In genomic region chr17:40922239-40922638, GRCh38 we compare ENCODE assay signal across 7 cellular contexts. TPM values are rescaled to one million over a fixed set of nuclear protein-coding genes. Genes with fewer than 3 reads are reported as not detected.
DNase-seq lines count a peak whose midpoint lies in the region; ATAC-seq and TF ChIP-seq lines count a peak whose summit lies in the region.

No MANE protein-coding gene starts in this region.

- no peak overlapping the region for H3K4me3 ChIP-seq in ascending aorta
- no peak overlapping the region for H3K4me3 ChIP-seq in thoracic aorta

- ATAC-seq in thoracic aorta (ENCODE audit: insufficient number of reproducible peaks, low FRiP score, low read depth) (peak; percentile 55), HG02763 (IDR thresholded peaks at IDR 0.05; ENCODE audit: unreplicated experiment) (no peak), left lobe of liver (no peak)

- intact Hi-C loops in ascending aorta (cut with DNase I) = no loop called here

- H3K36me3 ChIP-seq in ascending aorta (no peaks in the 10 kb centered on the region), thoracic aorta (no peaks in the 10 kb centered on the region)

- no peaks in the 10 kb centered on the region for H3K9me3 ChIP-seq in ascending aorta
- no peaks in the 10 kb centered on the region for H3K9me3 ChIP-seq in thoracic aorta

- H3K27me3 ChIP-seq in ascending aorta (no peaks in the 10 kb centered on the region), thoracic aorta (replicated peaks; ENCODE audit: insufficient read depth) (peaks cover 3% of the 10 kb centered on the region)

- DNase-seq in HT-29 (ENCODE audit: low spot score) (peak; percentile 81), ascending aorta (ENCODE audit: low spot score in 2 of 2) (peak; percentile 15 to 68), islet precursor cell (peak; percentile 94), thoracic aorta (ENCODE audit: low spot score) (no peak), HuH-7 (ENCODE audit: low spot score) (no peak), left lobe of liver (ENCODE audit: low spot score) (no peak)

- H3K4me1 ChIP-seq in ascending aorta = no peaks in the 10 kb centered on the region
- H3K4me1 ChIP-seq in thoracic aorta (ENCODE audit: control insufficient read depth in 1 of 2, low read depth in 2 of 2) = peaks cover 0 to 5% of the 10 kb centered on the region in 2 donors

- H3K27ac ChIP-seq in ascending aorta = peak overlapping the region in 1 of 2 donors; percentile 45
- H3K27ac ChIP-seq in thoracic aorta = peak overlapping the region in 1 of 2 donors; percentile 55

- no peak for TF ChIP-seq CTCF in ascending aorta (IDR thresholded peaks at IDR 0.05)
- no peak for TF ChIP-seq CTCF in thoracic aorta (IDR thresholded peaks at IDR 0.05)

RNA-seq across cellular contexts. Expression of gene KRT23, which starts 15.2 kb away (rescaled TPM):
- total RNA-seq in HT-29 (2014; rRNA removed; shearing (Covaris generic)) = 3.3 and 4.1 TPM in 2 replicates
- total RNA-seq in ascending aorta (not detected), thoracic aorta (under 1 TPM in 1 of 2 donors, not detected in 1; 0.54 TPM), left lobe of liver (0.13 TPM)

RNA-seq across cellular contexts. Expression of gene KRT20, which starts 37.2 kb away (rescaled TPM):
- 189 and 203 TPM in 2 replicates for total RNA-seq in HT-29 (2014; rRNA removed; shearing (Covaris generic))
- not detected for total RNA-seq in ascending aorta
- 1 to 10 TPM in 1 of 2 donors, not detected in 1; 1.8 TPM for total RNA-seq in thoracic aorta
- 0.40 TPM for total RNA-seq in left lobe of liver

RNA-seq across cellular contexts. Expression of gene KRT39, which starts 44.5 kb away (rescaled TPM):
- total RNA-seq in HT-29 (2014; rRNA removed; shearing (Covaris generic)) = not detected in 2 replicates
- total RNA-seq in ascending aorta = not detected
- not detected for total RNA-seq in thoracic aorta
- total RNA-seq in left lobe of liver = not detected

RNA-seq across cellular contexts. Expression of gene KRT12, which starts 55.2 kb away (rescaled TPM):
- total RNA-seq in HT-29 (2014; rRNA removed; shearing (Covaris generic)) = 0.33 and 0.39 TPM in 2 replicates
- total RNA-seq in ascending aorta (not detected), thoracic aorta (not detected), left lobe of liver (not detected)

Comparison
In these comparisons a context has a peak if more than half of its experiments do, and no peak if none do; other contexts are left out.
1. DNase-seq: peak in HT-29 (single experiment), ascending aorta (2 of 2) and islet precursor cell (single experiment); none in thoracic aorta (single experiment), HuH-7 (single experiment) and left lobe of liver (single experiment).
2. RNA of gene KRT20, which starts 37.2 kb away (total RNA-seq): 189 to 203 TPM in HT-29; 1.8 TPM in thoracic aorta, 0.40 TPM in left lobe of liver (single experiment) and not detected in ascending aorta (single experiment); every median in the first group is over 10 times any median in the second.